16 cellular contexts compared by ENCODE assay signal in genomic region chr3:90036931-90037330, GRCh38.
DNase-seq lines count a peak whose midpoint lies in the region; ATAC-seq and TF ChIP-seq lines count a peak whose summit lies in the region.
"Had no signal": no experiment of that assay in that cellular context is flagged by ENCODE, and none has a peak within 500 bp of the region (broad histone marks: within the 10 kb centered on the region; RNA-seq: fewer than 3 reads in every experiment).

No MANE protein-coding gene starts in this region.

- peak overlapping the region; percentile 56 for H4K8ac ChIP-seq in mesendoderm (ENCODE audit: low read depth, low read length)

- peaks cover 54% of the 10 kb centered on the region for H3K4me1 ChIP-seq in HUES48 (ENCODE audit: control insufficient read depth, insufficient read depth, low read length)
- H3K4me1 ChIP-seq in endodermal cell (ENCODE audit: control insufficient read depth, insufficient read depth, low read length): peaks cover 3% of the 10 kb centered on the region
- H3K4me1 ChIP-seq in mesendoderm (ENCODE audit: control insufficient read depth, low read depth, low read length): peaks cover 10% of the 10 kb centered on the region
- H3K4me1 ChIP-seq: A549, BE2C had no signal

- no peaks in the 10 kb centered on the region for H3K36me3 ChIP-seq in HUES48 (ENCODE audit: control insufficient read depth, insufficient read depth, low read length)
- no peaks in the 10 kb centered on the region for H3K36me3 ChIP-seq in endodermal cell (ENCODE audit: control insufficient read depth, insufficient read depth, low read length)
- H3K36me3 ChIP-seq in mesendoderm (ENCODE audit: control insufficient read depth, insufficient read depth, low read length): no peaks in the 10 kb centered on the region
- H3K36me3 ChIP-seq: BE2C had no signal

- H2BK15ac ChIP-seq in mesendoderm (replicated peaks; ENCODE audit: low read depth): peak overlapping the region; percentile 6

- no peak overlapping the region for H3K9ac ChIP-seq in HUES48 (ENCODE audit: low read depth, low read length)
- H3K9ac ChIP-seq in endodermal cell (ENCODE audit: extremely low read depth, low read length, poor library complexity, severe bottlenecking): no peak overlapping the region
- no peak overlapping the region for H3K9ac ChIP-seq in mesendoderm (ENCODE audit: low read length)
- H3K9ac ChIP-seq: GM23248, KMS-11 had no signal

- no peak overlapping the region for H4K5ac ChIP-seq in mesendoderm (ENCODE audit: low read length)

- 55 to 73% methylated on average over 1 of the region's 1 CpG for WGBS in endodermal cell (ENCODE audit: insufficient coverage in 1 of 2, insufficient read length in 1 of 2), 2 experiments
- WGBS in mesendoderm (ENCODE audit: extremely low coverage, insufficient coverage, low lambda C conversion rate): no CpG with 5 or more reads among the region's 1 CpG

- H3K27me3 Mint-ChIP-seq in endodermal cell (ENCODE audit: insufficient read depth): no peaks in the 10 kb centered on the region
- H3K27me3 Mint-ChIP-seq: CD4-positive, alpha-beta memory T cell had no signal

- H3K27ac Mint-ChIP-seq in endodermal cell: peak overlapping the region; percentile 11
- H3K27ac Mint-ChIP-seq: CD4-positive, alpha-beta memory T cell had no signal

- H3K36me3 Mint-ChIP-seq in endodermal cell (ENCODE audit: low read depth): no peaks in the 10 kb centered on the region
- H3K36me3 Mint-ChIP-seq: CD4-positive, alpha-beta memory T cell had no signal

- no peak for DNase-seq in endodermal cell
- no peak for DNase-seq in mesendoderm
- no peak for DNase-seq in COLO668 (lab: John Stamatoyannopoulos, UW; ENCODE audit: unreplicated experiment)
- no peak for DNase-seq in DMS114 treated with DMSO at 0.1 percent for 48 hours (lab: John Stamatoyannopoulos, UW; ENCODE audit: unreplicated experiment)
- DNase-seq: BE2C; CD4-positive, alpha-beta memory T cell; COR-L47; GM23248; H7 had no signal

- no peaks in the 10 kb centered on the region for H3K9me3 Mint-ChIP-seq in endodermal cell

- H3K56ac ChIP-seq in mesendoderm (ENCODE audit: low read length): no peak overlapping the region

- no peak overlapping the region for H3K18ac ChIP-seq in mesendoderm (ENCODE audit: low read length)

- H2BK120ac ChIP-seq in mesendoderm (ENCODE audit: low read depth, low read length): no peak overlapping the region

- no peak for TF ChIP-seq CTCF in endodermal cell (conservative IDR thresholded peaks at IDR 0.05)

- H2AK5ac ChIP-seq in mesendoderm (ENCODE audit: low read length): no peak overlapping the region

- no peaks in the 10 kb centered on the region for H3K27me3 ChIP-seq in HUES48 (ENCODE audit: control insufficient read depth, insufficient read depth, low read length)
- H3K27me3 ChIP-seq in endodermal cell (ENCODE audit: control insufficient read depth, insufficient read depth, low read length, poor library complexity, severe bottlenecking): no peaks in the 10 kb centered on the region
- H3K27me3 ChIP-seq in mesendoderm (ENCODE audit: insufficient read depth, low read length, poor library complexity): no peaks in the 10 kb centered on the region
- H3K27me3 ChIP-seq: BE2C had no signal

- H3K79me2 ChIP-seq in mesendoderm (ENCODE audit: control insufficient read depth, insufficient read depth, low read length): no peaks in the 10 kb centered on the region

- peak overlapping the region; percentile 23; the same call in 1 of the 2 replicates for H3K4me3 ChIP-seq in HUES48 (ENCODE audit: low read depth, low read length)
- no peak overlapping the region for H3K4me3 ChIP-seq in endodermal cell (ENCODE audit: low read length)
- no peak overlapping the region for H3K4me3 ChIP-seq in mesendoderm (ENCODE audit: low read length)
- H3K4me3 ChIP-seq: A549, GM23248 had no signal

- no peaks in the 10 kb centered on the region for H3K79me1 ChIP-seq in mesendoderm (ENCODE audit: low read length)

- peaks cover 40% of the 10 kb centered on the region for H3K4me1 Mint-ChIP-seq in endodermal cell
- H3K4me1 Mint-ChIP-seq: CD4-positive, alpha-beta memory T cell had no signal

- no peak overlapping the region for H3K23ac ChIP-seq in mesendoderm (ENCODE audit: low read length)

- no peaks in the 10 kb centered on the region for H3K9me3 ChIP-seq in HUES48 (ENCODE audit: control insufficient read depth, insufficient read depth, low read length)
- H3K9me3 ChIP-seq in endodermal cell (ENCODE audit: control insufficient read depth, low read length): no peaks in the 10 kb centered on the region
- H3K9me3 ChIP-seq: A549, BE2C had no signal

- no peak overlapping the region for H2BK5ac ChIP-seq in mesendoderm (ENCODE audit: low read length)

- no peak overlapping the region for H3K4me2 ChIP-seq in mesendoderm (ENCODE audit: low read length)
- H3K4me2 ChIP-seq: A549, KMS-11 had no signal

- H3K4ac ChIP-seq in mesendoderm (ENCODE audit: low read depth, low read length): no peak overlapping the region

- no peak overlapping the region for H3K4me3 Mint-ChIP-seq in endodermal cell
- H3K4me3 Mint-ChIP-seq: CD4-positive, alpha-beta memory T cell had no signal

- H3K27ac ChIP-seq in HUES48 (ENCODE audit: low read depth, low read length) (peak overlapping the region; percentile 80), endodermal cell (ENCODE audit: low read depth, low read length) (no peak overlapping the region), mesendoderm (ENCODE audit: low read depth, low read length) (no peak overlapping the region)
- H3K27ac ChIP-seq: A549, C4-2B, GM23248, KMS-11 had no signal

- ATAC-seq in HG02938 (IDR thresholded peaks at IDR 0.05; ENCODE audit: unreplicated experiment): no peak
- no peak for ATAC-seq in HG03442 (IDR thresholded peaks at IDR 0.05; ENCODE audit: unreplicated experiment)
- ATAC-seq: A549, HepG2 had no signal
